22 cellular contexts compared by ENCODE assay signal in genomic region chr14:89241265-89241664, GRCh38.
DNase-seq lines count a peak whose midpoint lies in the region; ATAC-seq and TF ChIP-seq lines count a peak whose summit lies in the region.
"Had no signal": no experiment of that assay in that cellular context is flagged by ENCODE, and none has a peak within 500 bp of the region (broad histone marks: within the 10 kb centered on the region; RNA-seq: fewer than 3 reads in every experiment).

No MANE protein-coding gene starts in this region.

- no peak overlapping the region for H3K4me3 ChIP-seq in naive thymus-derived CD4-positive, alpha-beta T cell (ENCODE audit: low read length)
- no peak overlapping the region for H3K4me3 ChIP-seq in tibial artery
- H3K4me3 ChIP-seq: left ventricle myocardium inferior, skin epidermis had no signal

- H3K4me1 Mint-ChIP-seq in activated naive CD8-positive, alpha-beta T cell (ENCODE audit: low read depth), result peaks cover 73% of the 10 kb centered on the region
- peaks cover 58% of the 10 kb centered on the region for H3K4me1 Mint-ChIP-seq in activated naive CD8-positive, alpha-beta T cell treated with anti-CD3 and anti-CD28 coated beads, Interleukin-2, amount 50 U/mL, for 24 hours
- peaks cover 59% of the 10 kb centered on the region for H3K4me1 Mint-ChIP-seq in activated naive CD8-positive, alpha-beta T cell treated with anti-CD3 and anti-CD28 coated beads for 36 hours
- H3K4me1 Mint-ChIP-seq in naive thymus-derived CD4-positive, alpha-beta T cell, result peaks cover 42 to 87% (median 74%) of the 10 kb centered on the region in 7 donors

- no peaks in the 10 kb centered on the region for H3K9me3 Mint-ChIP-seq in activated naive CD8-positive, alpha-beta T cell (ENCODE audit: low read depth)
- peaks cover 4% of the 10 kb centered on the region for H3K9me3 Mint-ChIP-seq in activated naive CD8-positive, alpha-beta T cell treated with anti-CD3 and anti-CD28 coated beads, Interleukin-2, amount 50 U/mL, for 24 hours
- no peaks in the 10 kb centered on the region for H3K9me3 Mint-ChIP-seq in activated naive CD8-positive, alpha-beta T cell treated with anti-CD3 and anti-CD28 coated beads for 36 hours
- H3K9me3 Mint-ChIP-seq in naive thymus-derived CD4-positive, alpha-beta T cell, result peaks cover 0 to 4% (median 0%) of the 10 kb centered on the region in 11 donors

- no peak overlapping the region for H3K27ac ChIP-seq in naive thymus-derived CD4-positive, alpha-beta T cell (ENCODE audit: low read depth, low read length)
- peak overlapping the region; percentile 57 to 64 for H3K27ac ChIP-seq in tibial artery
- H3K27ac ChIP-seq: KMS-11, skin epidermis had no signal

- H3K9me3 ChIP-seq in naive thymus-derived CD4-positive, alpha-beta T cell (ENCODE audit: control insufficient read depth in 2 of 3, low read length in 3 of 3), result no peaks in the 10 kb centered on the region
- H3K9me3 ChIP-seq in tibial artery, result no peaks in the 10 kb centered on the region
- H3K9me3 ChIP-seq: BE2C, left ventricle myocardium inferior had no signal

- CTCF ChIA-PET in naive thymus-derived CD4-positive, alpha-beta T cell (lab: Charles Lee), result interaction anchor here (0.6 kb wide), 1 partner anchor 229 kb away, joined by 4 read pairs; no protein-coding TSS in a partner anchor

- no peak for DNase-seq in activated naive CD8-positive, alpha-beta T cell treated with anti-CD3 and anti-CD28 coated beads, Interleukin-2, amount 50 U/mL, for 24 hours
- no peak for DNase-seq in activated naive CD8-positive, alpha-beta T cell treated with anti-CD3 and anti-CD28 coated beads for 36 hours
- no peak for DNase-seq in naive thymus-derived CD4-positive, alpha-beta T cell
- DNase-seq in tibial artery (no peak), NOMO-1 (lab: John Stamatoyannopoulos, UW; ENCODE audit: unreplicated experiment in 2 of 2) (no peak), T1000 (lab: John Stamatoyannopoulos, UW) (no peak)
- DNase-seq: activated CD4-positive, alpha-beta T cell treated with anti-CD3 and anti-CD28 coated beads for 4 hours; activated naive CD4-positive, alpha-beta T cell treated with anti-CD3 and anti-CD28 coated beads, Interleukin-2, amount 50 U/mL, for 16 hours; activated T-cell treated with anti-CD3 and anti-CD28 coated beads, Interleukin-2, amount 50 U/mL, for 4 hours; BE2C; Calu3; central memory CD4-positive, alpha-beta T cell; DMS79 treated with DMSO at 0.1 percent for 48 hours; GF-D8; left ventricle myocardium inferior; MM.1S; retina; T-helper 1 cell had no signal

- H3K4me3 Mint-ChIP-seq in activated naive CD8-positive, alpha-beta T cell, result no peak overlapping the region
- H3K4me3 Mint-ChIP-seq in activated naive CD8-positive, alpha-beta T cell treated with anti-CD3 and anti-CD28 coated beads, Interleukin-2, amount 50 U/mL, for 24 hours, result no peak overlapping the region
- H3K4me3 Mint-ChIP-seq in activated naive CD8-positive, alpha-beta T cell treated with anti-CD3 and anti-CD28 coated beads for 36 hours, result no peak overlapping the region
- H3K4me3 Mint-ChIP-seq in naive thymus-derived CD4-positive, alpha-beta T cell, result peak overlapping the region in 6 of 10 donors; percentile 7 to 64 (median 36)
- H3K4me3 Mint-ChIP-seq: activated T-cell treated with anti-CD3 and anti-CD28 coated beads, Interleukin-2, amount 50 U/mL, for 4 hours had no signal

- TF ChIP-seq CTCF in tibial artery (IDR thresholded peaks at IDR 0.05), result no peak

- H3K27me3 ChIP-seq in naive thymus-derived CD4-positive, alpha-beta T cell (ENCODE audit: control insufficient read depth in 2 of 2, insufficient read depth in 2 of 2, low read length in 2 of 2), result no peaks in the 10 kb centered on the region
- no peaks in the 10 kb centered on the region for H3K27me3 ChIP-seq in tibial artery
- H3K27me3 ChIP-seq: BE2C had no signal

- peaks cover 17% of the 10 kb centered on the region for H3K36me3 Mint-ChIP-seq in activated naive CD8-positive, alpha-beta T cell
- H3K36me3 Mint-ChIP-seq in activated naive CD8-positive, alpha-beta T cell treated with anti-CD3 and anti-CD28 coated beads, Interleukin-2, amount 50 U/mL, for 24 hours (ENCODE audit: low read depth), result peaks cover 19% of the 10 kb centered on the region
- H3K36me3 Mint-ChIP-seq in activated naive CD8-positive, alpha-beta T cell treated with anti-CD3 and anti-CD28 coated beads for 36 hours, result peaks cover 47% of the 10 kb centered on the region
- H3K36me3 Mint-ChIP-seq in naive thymus-derived CD4-positive, alpha-beta T cell, result peaks cover 3 to 25% (median 17%) of the 10 kb centered on the region in 5 donors

- no peaks in the 10 kb centered on the region for H3K27me3 Mint-ChIP-seq in activated naive CD8-positive, alpha-beta T cell
- no peaks in the 10 kb centered on the region for H3K27me3 Mint-ChIP-seq in activated naive CD8-positive, alpha-beta T cell treated with anti-CD3 and anti-CD28 coated beads, Interleukin-2, amount 50 U/mL, for 24 hours
- H3K27me3 Mint-ChIP-seq in activated naive CD8-positive, alpha-beta T cell treated with anti-CD3 and anti-CD28 coated beads for 36 hours, result no peaks in the 10 kb centered on the region
- no peaks in the 10 kb centered on the region for H3K27me3 Mint-ChIP-seq in naive thymus-derived CD4-positive, alpha-beta T cell

- intact Hi-C loops in naive thymus-derived CD4-positive, alpha-beta T cell (cut with micrococcal nuclease), result loop anchor here in 1 of 2 donors (5.0 kb wide), 1 partner anchor 176 kb away; the partner anchor contains the start of gene FOXN3
- intact Hi-C loops in tibial artery (cut with DNase I; ENCODE audit: low total_unique reads), result loop anchor here (10.0 kb wide), 1 partner anchor 174 kb away; the partner anchor contains the start of gene FOXN3

- POLR2A ChIA-PET in naive thymus-derived CD4-positive, alpha-beta T cell (lab: Charles Lee), result no interaction called here

- peaks cover 0 to 5% of the 10 kb centered on the region in 2 donors for H3K4me1 ChIP-seq in naive thymus-derived CD4-positive, alpha-beta T cell (ENCODE audit: control insufficient read depth in 2 of 2, insufficient read depth in 2 of 2, low read length in 2 of 2)
- H3K4me1 ChIP-seq in tibial artery, result peaks cover 0 to 58% (median 38%) of the 10 kb centered on the region in 4 donors

- peak overlapping the region; percentile 54 for H3K27ac Mint-ChIP-seq in activated naive CD8-positive, alpha-beta T cell
- no peak overlapping the region for H3K27ac Mint-ChIP-seq in activated naive CD8-positive, alpha-beta T cell treated with anti-CD3 and anti-CD28 coated beads, Interleukin-2, amount 50 U/mL, for 24 hours
- H3K27ac Mint-ChIP-seq in activated naive CD8-positive, alpha-beta T cell treated with anti-CD3 and anti-CD28 coated beads for 36 hours, result peak overlapping the region; percentile 50
- peak overlapping the region in 5 of 9 donors; percentile 34 to 74 (median 67) for H3K27ac Mint-ChIP-seq in naive thymus-derived CD4-positive, alpha-beta T cell

- no peaks in the 10 kb centered on the region for H3K36me3 ChIP-seq in naive thymus-derived CD4-positive, alpha-beta T cell (ENCODE audit: control insufficient read depth in 2 of 3, insufficient read depth in 3 of 3, low read length in 3 of 3)
- H3K36me3 ChIP-seq in tibial artery, result no peaks in the 10 kb centered on the region
- H3K36me3 ChIP-seq: BE2C, left ventricle myocardium inferior had no signal

- no peak for ATAC-seq in activated naive CD8-positive, alpha-beta T cell treated with anti-CD3 and anti-CD28 coated beads, Interleukin-2, amount 50 U/mL, for 24 hours
- ATAC-seq in naive thymus-derived CD4-positive, alpha-beta T cell, result peak; percentile 32
- ATAC-seq in GM18498 (IDR thresholded peaks at IDR 0.05; ENCODE audit: unreplicated experiment), result no peak
- ATAC-seq: activated T-cell treated with anti-CD3 and anti-CD28 coated beads, Interleukin-2, amount 50 U/mL, for 4 hours had no signal

Comparison
In these comparisons a context has a peak if more than half of its experiments do, and no peak if none do; other contexts are left out.
1. H3K4me3 Mint-ChIP-seq: peak in naive thymus-derived CD4-positive, alpha-beta T cell (6 of 10); none in activated naive CD8-positive, alpha-beta T cell (single experiment), activated naive CD8-positive, alpha-beta T cell treated with anti-CD3 and anti-CD28 coated beads, Interleukin-2, amount 50 U/mL, for 24 hours (single experiment) and activated naive CD8-positive, alpha-beta T cell treated with anti-CD3 and anti-CD28 coated beads for 36 hours (single experiment).